In the genomic region with DNA sequence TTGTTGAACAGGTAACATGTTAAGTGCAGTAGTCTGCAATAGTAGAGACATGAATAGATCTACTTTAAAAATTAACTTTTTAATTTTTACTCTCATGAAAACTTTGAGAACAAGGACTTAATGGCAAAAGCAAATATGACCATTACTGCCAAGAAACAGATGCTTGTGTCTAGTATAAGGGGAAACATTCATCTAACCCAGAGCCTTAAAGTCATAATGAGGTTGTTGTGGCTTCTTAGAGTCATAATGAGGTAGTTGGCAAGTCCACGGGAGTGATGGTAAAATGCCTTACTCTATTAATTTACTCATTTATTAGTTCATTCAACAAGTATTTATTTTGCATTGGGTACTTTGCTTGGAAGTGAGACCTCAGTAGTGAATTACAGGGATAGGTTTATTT, we compare ENCODE assay signal across 31 cellular contexts.
"Had no signal": no experiment of that assay in that cellular context is flagged by ENCODE, and none has a peak within 500 bp of the region (broad histone marks: within the 10 kb centered on the region; RNA-seq: fewer than 3 reads in every experiment).

No MANE protein-coding gene starts in this region.

- H3K4me1 Mint-ChIP-seq: activated CD4-positive, alpha-beta T cell treated with anti-CD3 and anti-CD28 coated beads, Interleukin-2, amount 10 ng/mL, durations not matched to agents 24 days and 14 days; activated naive CD4-positive, alpha-beta T cell treated with anti-CD3 and anti-CD28 coated beads, Interleukin-2, amount 10 ng/mL, durations not matched to agents 7 days and 5 days; activated naive CD8-positive, alpha-beta T cell treated with anti-CD3 and anti-CD28 coated beads, Interleukin-2, amount 10 ng/mL, durations not matched to agents 7 days and 5 days; T-helper 17 cell had no signal

- ATAC-seq: activated CD8-positive, alpha-beta T cell treated with anti-CD3 and anti-CD28 coated beads for 36 hours; activated naive CD8-positive, alpha-beta T cell treated with anti-CD3 and anti-CD28 coated beads, Interleukin-2, amount 50 U/mL, for 24 hours; body of pancreas; T-cell; T-helper 17 cell had no signal

- H3K27me3 Mint-ChIP-seq: activated B cell treated with CpG ODN at 0.5 μM for 24 hours; activated CD4-positive, alpha-beta memory T cell treated with anti-CD3 and anti-CD28 coated beads for 36 hours; activated CD4-positive, alpha-beta T cell treated with anti-CD3 and anti-CD28 coated beads, Interleukin-2, amount 10 ng/mL, durations not matched to agents 24 days and 14 days; activated CD8-positive, alpha-beta T cell treated with anti-CD3 and anti-CD28 coated beads for 36 hours; activated naive CD4-positive, alpha-beta T cell treated with anti-CD3 and anti-CD28 coated beads, Interleukin-2, amount 10 ng/mL, durations not matched to agents 7 days and 5 days; activated naive CD4-positive, alpha-beta T cell treated with anti-CD3 and anti-CD28 coated beads, Interleukin-2, amount 50 U/mL, for 24 hours; activated naive CD8-positive, alpha-beta T cell; activated naive CD8-positive, alpha-beta T cell treated with anti-CD3 and anti-CD28 coated beads, Interleukin-2, amount 10 ng/mL, durations not matched to agents 7 days and 5 days; activated naive CD8-positive, alpha-beta T cell treated with anti-CD3 and anti-CD28 coated beads, Interleukin-2, amount 50 U/mL, for 24 hours; activated T-cell treated with anti-CD3 and anti-CD28 coated beads, Interleukin-2, amount 50 U/mL, for 24 hours; T-cell; T-helper 17 cell had no signal

- H3K9me3 Mint-ChIP-seq: activated B cell treated with CpG ODN at 0.5 μM for 24 hours; activated CD4-positive, alpha-beta memory T cell treated with anti-CD3 and anti-CD28 coated beads for 36 hours; activated CD4-positive, alpha-beta T cell treated with anti-CD3 and anti-CD28 coated beads, Interleukin-2, amount 10 ng/mL, durations not matched to agents 24 days and 14 days; activated CD8-positive, alpha-beta T cell treated with anti-CD3 and anti-CD28 coated beads for 36 hours; activated naive CD4-positive, alpha-beta T cell treated with anti-CD3 and anti-CD28 coated beads, Interleukin-2, amount 10 ng/mL, durations not matched to agents 7 days and 5 days; activated naive CD4-positive, alpha-beta T cell treated with anti-CD3 and anti-CD28 coated beads, Interleukin-2, amount 50 U/mL, for 24 hours; activated naive CD8-positive, alpha-beta T cell treated with anti-CD3 and anti-CD28 coated beads, Interleukin-2, amount 10 ng/mL, durations not matched to agents 7 days and 5 days; activated naive CD8-positive, alpha-beta T cell treated with anti-CD3 and anti-CD28 coated beads, Interleukin-2, amount 50 U/mL, for 24 hours; activated T-cell treated with anti-CD3 and anti-CD28 coated beads, Interleukin-2, amount 50 U/mL, for 24 hours; activated T-helper 2 cell treated with anti-CD3 and anti-CD28 coated beads, Interferon-gamma antibody, Interleukin-2, Interleukin-4, amounts not matched to agents 10 μg/mL and 5 μg/mL and 100 μg/mL, durations not matched to agents 14 hours and 24 hours and 36 hours; T-cell had no signal

- H3K27ac Mint-ChIP-seq: activated B cell treated with CpG ODN at 0.5 μM for 24 hours; activated CD4-positive, alpha-beta memory T cell treated with anti-CD3 and anti-CD28 coated beads for 36 hours; activated CD4-positive, alpha-beta T cell treated with anti-CD3 and anti-CD28 coated beads, Interleukin-2, amount 10 ng/mL, durations not matched to agents 24 days and 14 days; activated CD8-positive, alpha-beta T cell treated with anti-CD3 and anti-CD28 coated beads for 36 hours; activated naive CD4-positive, alpha-beta T cell treated with anti-CD3 and anti-CD28 coated beads, Interleukin-2, amount 10 ng/mL, durations not matched to agents 7 days and 5 days; activated naive CD4-positive, alpha-beta T cell treated with anti-CD3 and anti-CD28 coated beads, Interleukin-2, amount 50 U/mL, for 24 hours; activated naive CD8-positive, alpha-beta T cell; activated naive CD8-positive, alpha-beta T cell treated with anti-CD3 and anti-CD28 coated beads, Interleukin-2, amount 10 ng/mL, durations not matched to agents 7 days and 5 days; activated naive CD8-positive, alpha-beta T cell treated with anti-CD3 and anti-CD28 coated beads, Interleukin-2, amount 50 U/mL, for 24 hours; activated T-cell treated with anti-CD3 and anti-CD28 coated beads, Interleukin-2, amount 50 U/mL, for 24 hours; activated T-helper 2 cell treated with anti-CD3 and anti-CD28 coated beads, Interferon-gamma antibody, Interleukin-2, Interleukin-4, amounts not matched to agents 10 μg/mL and 5 μg/mL and 100 μg/mL, durations not matched to agents 14 hours and 24 hours and 36 hours; T-cell; T-helper 17 cell had no signal

- DNase-seq: activated B cell treated with CpG ODN at 0.5 μM for 24 hours; activated CD4-positive, alpha-beta memory T cell treated with anti-CD3 and anti-CD28 coated beads for 36 hours; activated CD4-positive, alpha-beta T cell treated with anti-CD3 and anti-CD28 coated beads for 4 hours; activated CD4-positive, alpha-beta T cell treated with anti-CD3 and anti-CD28 coated beads, Interleukin-2, amount 50 U/mL, for 1 hour; activated CD4-positive, alpha-beta T cell treated with anti-CD3 and anti-CD28 coated beads, Interleukin-2, amount 50 U/mL, for 4 hours; activated CD4-positive, CD25-positive, alpha-beta regulatory T cell treated with anti-CD3 and anti-CD28 coated beads, Interleukin-2, amount 50 U/mL, for 72 hours; activated CD8-positive, alpha-beta memory T cell treated with anti-CD3 and anti-CD28 coated beads, Interleukin-2, amount 50 U/mL, for 48 hours; activated CD8-positive, alpha-beta T cell treated with anti-CD3 and anti-CD28 coated beads for 36 hours; activated effector memory CD4-positive, alpha-beta T cell treated with Interleukin-2 at 50 U/mL for 16 hours; activated gamma-delta T cell; activated naive CD4-positive, alpha-beta T cell treated with anti-CD3 and anti-CD28 coated beads, Interleukin-2, amount 10 ng/mL, durations not matched to agents 7 days and 5 days; activated naive CD4-positive, alpha-beta T cell treated with Interleukin-2 at 50 U/mL for 16 hours; activated naive CD8-positive, alpha-beta T cell treated with anti-CD3 and anti-CD28 coated beads, Interleukin-2, amount 10 ng/mL, durations not matched to agents 7 days and 5 days; activated naive CD8-positive, alpha-beta T cell treated with anti-CD3 and anti-CD28 coated beads, Interleukin-2, amount 50 U/mL, for 24 hours; activated T-cell treated with anti-CD3 and anti-CD28 coated beads, Interleukin-2, amount 50 U/mL, for 24 hours; activated T-cell treated with anti-CD3 and anti-CD28 coated beads, Interleukin-2, amount 50 U/mL, for 48 hours; amygdala; anterior cingulate cortex; body of pancreas; brain microvascular endothelial cell; central memory CD4-positive, alpha-beta T cell; cerebellar nuclear complex; T-cell; T-helper 17 cell had no signal

- H3K4me3 Mint-ChIP-seq: activated B cell treated with CpG ODN at 0.5 μM for 24 hours; activated CD4-positive, alpha-beta memory T cell treated with anti-CD3 and anti-CD28 coated beads for 36 hours; activated CD4-positive, alpha-beta T cell treated with anti-CD3 and anti-CD28 coated beads, Interleukin-2, amount 10 ng/mL, durations not matched to agents 24 days and 14 days; activated CD8-positive, alpha-beta T cell treated with anti-CD3 and anti-CD28 coated beads for 36 hours; activated naive CD4-positive, alpha-beta T cell treated with anti-CD3 and anti-CD28 coated beads, Interleukin-2, amount 10 ng/mL, durations not matched to agents 7 days and 5 days; activated naive CD4-positive, alpha-beta T cell treated with anti-CD3 and anti-CD28 coated beads, Interleukin-2, amount 50 U/mL, for 24 hours; activated naive CD8-positive, alpha-beta T cell; activated naive CD8-positive, alpha-beta T cell treated with anti-CD3 and anti-CD28 coated beads, Interleukin-2, amount 10 ng/mL, durations not matched to agents 7 days and 5 days; activated naive CD8-positive, alpha-beta T cell treated with anti-CD3 and anti-CD28 coated beads, Interleukin-2, amount 50 U/mL, for 24 hours; activated T-cell treated with anti-CD3 and anti-CD28 coated beads, Interleukin-2, amount 50 U/mL, for 24 hours; T-cell; T-helper 17 cell had no signal

- H3K27ac ChIP-seq: ascending aorta, body of pancreas, brain microvascular endothelial cell, breast epithelium, VCaP had no signal

- H3K9me3 ChIP-seq: ascending aorta, body of pancreas, breast epithelium had no signal

- H3K4me3 ChIP-seq: ascending aorta, body of pancreas, breast epithelium had no signal

- H3K36me3 ChIP-seq: ascending aorta, brain microvascular endothelial cell, breast epithelium had no signal

- H3K36me3 Mint-ChIP-seq: activated CD4-positive, alpha-beta memory T cell treated with anti-CD3 and anti-CD28 coated beads for 36 hours; activated naive CD4-positive, alpha-beta T cell treated with anti-CD3 and anti-CD28 coated beads, Interleukin-2, amount 10 ng/mL, durations not matched to agents 7 days and 5 days; activated naive CD4-positive, alpha-beta T cell treated with anti-CD3 and anti-CD28 coated beads, Interleukin-2, amount 50 U/mL, for 24 hours; activated naive CD8-positive, alpha-beta T cell; activated naive CD8-positive, alpha-beta T cell treated with anti-CD3 and anti-CD28 coated beads, Interleukin-2, amount 10 ng/mL, durations not matched to agents 7 days and 5 days; T-cell had no signal
